ENCODE assay signal across 8 cellular contexts in genomic region chr16:28925386-28926228, GRCh38. TPM values are rescaled to one million over a fixed set of nuclear protein-coding genes. Genes with fewer than 3 reads are reported as not detected.
A peak's percentile ranks its signal among the peaks of the same experiment; 100 is the strongest.
DNase-seq lines count a peak whose midpoint lies in the region; ATAC-seq, FAIRE-seq and TF ChIP-seq lines count a peak whose summit lies in the region.

No MANE protein-coding gene starts in this region.

- peak overlapping the region; percentile 85 for H3K4me3 Mint-ChIP-seq in MCF 10A (ENCODE audit: unreplicated experiment)

- no peaks in the 10 kb centered on the region for H3K36me3 ChIP-seq in kidney (ENCODE audit: control insufficient read depth in 1 of 2, insufficient read depth in 2 of 2, low read length in 2 of 2)

- no peaks in the 10 kb centered on the region for H3K9me3 ChIP-seq in kidney (ENCODE audit: control insufficient read depth in 1 of 2, low read length in 2 of 2)

- H3K27ac ChIP-seq in kidney (ENCODE audit: low read depth in 2 of 2, low read length in 2 of 2) = peak overlapping the region; percentile 95 to 96

- H3K27ac Mint-ChIP-seq in MCF 10A (ENCODE audit: low read depth, unreplicated experiment) = peak overlapping the region; percentile 76

- CTCF ChIA-PET in HEK293T (lab: Yijun Ruan, JAX) = interaction anchor here (1.0 kb wide), 1 partner anchor 20 kb away, joined by 4 read pairs; no protein-coding TSS in a partner anchor
- CTCF ChIA-PET in MCF 10A (lab: Yijun Ruan, JAX) = interaction anchor here (0.8 to 2.2 kb wide), 2 partner anchors 20 to 23 kb away, joined by 3 to 22 read pairs; no protein-coding TSS in a partner anchor

- H3K4me1 Mint-ChIP-seq in MCF 10A (ENCODE audit: insufficient read depth, unreplicated experiment) = peaks cover 15% of the 10 kb centered on the region

- ATAC-seq in GM18520 (IDR thresholded peaks at IDR 0.05; ENCODE audit: unreplicated experiment) = no peak

- no peaks in the 10 kb centered on the region for H3K27me3 Mint-ChIP-seq in MCF 10A (ENCODE audit: insufficient read depth, unreplicated experiment)

- H3K4me1 ChIP-seq in kidney (ENCODE audit: control insufficient read depth in 1 of 2, insufficient read depth in 1 of 2, low read depth in 1 of 2, low read length in 2 of 2) = peaks cover 5 to 10% of the 10 kb centered on the region in 2 donors

- FAIRE-seq in kidney (lab: Jason Lieb, UNC) = no peak

- H3K4me3 ChIP-seq in GM12864 (ENCODE audit: low read depth, low read length) (peak overlapping the region; percentile 69), NB4 (ENCODE audit: low read depth, low read length) (peak overlapping the region; percentile 67), kidney (ENCODE audit: low read length in 2 of 2) (peak overlapping the region; percentile 91 to 92)

- intact Hi-C loops in MCF 10A (cut with micrococcal nuclease) = loop anchor here (1.0 kb wide), 1 partner anchor 20 kb away; no protein-coding TSS in a partner anchor
- intact Hi-C loops in kidney (cut with DNase I) = no loop called here

- BruUV-seq in MCF 10A (replicated peaks; lab: Mats Ljungman, UMichigan) = no TSS peak

- TF ChIP-seq CTCF in GM12864 (IDR thresholded peaks at IDR 0.05; ENCODE audit: low read depth, low read length, missing control alignments) (no peak), NB4 (IDR thresholded peaks at IDR 0.05; ENCODE audit: low read depth, low read length) (no peak), MCF 10A (IDR thresholded peaks at IDR 0.05; ENCODE audit: unreplicated experiment) (no peak), kidney (IDR thresholded peaks at IDR 0.05; ENCODE audit: borderline replicate concordance, extremely low read depth, insufficient read depth) (no peak)

- H3K9me3 Mint-ChIP-seq in MCF 10A (ENCODE audit: unreplicated experiment) = no peaks in the 10 kb centered on the region

- H3K9ac ChIP-seq in kidney (ENCODE audit: low read length in 2 of 2) = peak overlapping the region; percentile 84 to 85

- peak; percentile 73 for DNase-seq in GM12864 (ENCODE audit: low read depth)
- peak; percentile 72 for DNase-seq in HEK293T (ENCODE audit: extremely low spot score)
- peak; percentile 94 for DNase-seq in NB4 (ENCODE audit: low read depth)
- peak; percentile 87 for DNase-seq in UCSD-AML1 (lab: John Stamatoyannopoulos, UW; ENCODE audit: unreplicated experiment)
- peak; percentile 68 for DNase-seq in MCF 10A (ENCODE audit: unreplicated experiment)
- peak; percentile 95 for DNase-seq in kidney
- peak; percentile 59 to 63 for DNase-seq in stimulated activated CD4-positive, alpha-beta T cell treated with anti-CD3 and anti-CD28 coated beads, Interleukin-15, amount 100 ng/mL, for 1 hour (ENCODE audit: low read depth in 1 of 2, low spot score in 1 of 2)

- H3K36me3 Mint-ChIP-seq in MCF 10A (ENCODE audit: insufficient read depth, unreplicated experiment) = no peaks in the 10 kb centered on the region

- POLR2A ChIA-PET in HEK293T (lab: Yijun Ruan, JAX) (interaction anchor here (0.7 to 2.4 kb wide), 4 partner anchors 11 to 77 kb away, joined by 3 to 16 read pairs (median 3); partner anchors contain the start of gene SH2B1), MCF 10A (lab: Yijun Ruan, JAX) (interaction anchor here (0.7 to 4.0 kb wide), 12 partner anchors 10 to 103 kb away, joined by 3 to 27 read pairs (median 6); partner anchors contain the start of genes ATXN2L, NFATC2IP, SH2B1 and TUFM)

- TF ChIP-seq POLR2A in NB4 (IDR thresholded peaks at IDR 0.05; ENCODE audit: extremely low read depth, insufficient read length) = peak; percentile 58

TF ChIP-seq in HEK293T, 16 proteins besides CTCF, POLR2A, EP300 and RAD21:
- TF ChIP-seq HDGF (IDR thresholded peaks at IDR 0.05; ENCODE audit: borderline replicate concordance) (no peak), PKNOX1 (IDR thresholded peaks at IDR 0.05) (peak; percentile 87)

RNA-seq across cellular contexts. Expression of gene RABEP2, which starts 0.6 kb away (rescaled TPM):
- total RNA-seq in MCF 10A (2022) = 10.7 and 17.8 TPM in 2 replicates
- 30.1 TPM for total RNA-seq in kidney
- 21.0 TPM for polyA plus RNA-seq in kidney (ENCODE audit: insufficient read depth, low read depth, low replicate concordance)

RNA-seq across cellular contexts. Expression of gene CD19, which starts 6.2 kb away (rescaled TPM):
- total RNA-seq in MCF 10A (2022) = not detected in 2 replicates
- total RNA-seq in kidney = 2.6 TPM
- polyA plus RNA-seq in kidney (ENCODE audit: insufficient read depth, low read depth, low replicate concordance) = 0.47 TPM

RNA-seq across cellular contexts. Expression of gene NFATC2IP, which starts 25.1 kb away (rescaled TPM):
- total RNA-seq in MCF 10A (2022) (39.5 and 41.3 TPM in 2 replicates), kidney (31.0 TPM)
- polyA plus RNA-seq in kidney (ENCODE audit: insufficient read depth, low read depth, low replicate concordance) = 8.9 TPM

RNA-seq across cellular contexts. Expression of gene ATP2A1, which starts 47.3 kb away (rescaled TPM):
- total RNA-seq in MCF 10A (2022) = 0.23 and 1.7 TPM in 2 replicates
- total RNA-seq in kidney = 0.25 TPM
- 0.47 TPM for polyA plus RNA-seq in kidney (ENCODE audit: insufficient read depth, low read depth, low replicate concordance)

RNA-seq across cellular contexts. Expression of gene SPNS1, which starts 49.0 kb away (rescaled TPM):
- total RNA-seq in MCF 10A (2022) (25.2 and 36.8 TPM in 2 replicates), kidney (38.4 TPM)
- 34.5 TPM for polyA plus RNA-seq in kidney (ENCODE audit: insufficient read depth, low read depth, low replicate concordance)
